Comparison of ENCODE assay signal across 8 cellular contexts in the genomic region with DNA sequence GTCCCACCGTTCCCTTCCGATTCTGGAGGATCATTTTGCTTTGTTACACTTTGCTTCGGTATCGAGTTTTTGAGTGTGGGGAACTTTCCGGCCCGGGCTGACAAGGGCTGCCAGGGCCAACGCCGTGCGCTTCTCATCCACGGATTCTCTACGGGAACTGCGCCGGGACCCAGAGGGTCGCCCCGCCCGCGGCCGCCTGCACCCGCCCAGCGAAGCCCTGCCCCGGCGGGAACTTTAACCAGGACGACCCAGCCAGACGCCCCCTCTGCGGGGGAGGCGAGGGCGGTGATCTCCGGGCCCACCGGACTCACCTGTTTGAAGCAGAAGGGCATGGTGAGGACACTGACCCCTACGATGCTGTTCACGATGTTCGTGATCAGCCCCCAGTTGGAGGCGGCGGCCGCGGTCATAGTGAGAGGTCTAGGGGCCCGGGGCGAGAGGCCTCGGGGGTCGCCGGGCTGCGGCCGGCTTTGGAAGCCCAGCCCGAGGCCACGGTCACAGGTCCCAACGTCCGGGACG. TPM values are rescaled to one million over a fixed set of nuclear protein-coding genes. Genes with fewer than 3 reads are reported as not detected.
DNase-seq lines count a peak whose midpoint lies in the region; ATAC-seq, FAIRE-seq and TF ChIP-seq lines count a peak whose summit lies in the region.

No MANE protein-coding gene starts in this region.

- no peak for TF ChIP-seq POLR2A in right lobe of liver (IDR thresholded peaks at IDR 0.05)
- TF ChIP-seq POLR2A in thyroid gland (IDR thresholded peaks at IDR 0.05), result no peak

- peak overlapping the region; percentile 82 to 100 (median 94) for H3K4me3 ChIP-seq in BLaER1 treated with 17β-estradiol and CSF1 and Interleukin-3, amounts not matched to agents 10 nM and 100 nM
- peak overlapping the region; percentile 78 for H3K4me3 ChIP-seq in OCI-LY7 (ENCODE audit: low read depth, low read length, poor library complexity, severe bottlenecking)
- peak overlapping the region; percentile 94 for H3K4me3 ChIP-seq in bronchial epithelial cell (ENCODE audit: low read depth, low read length)
- peak overlapping the region; percentile 79 to 98 (median 80) for H3K4me3 ChIP-seq in right lobe of liver
- peak overlapping the region; percentile 91 to 99 (median 97) for H3K4me3 ChIP-seq in thyroid gland (replicated peaks in 1 of 3)

- TSS peak; percentile 85 for BruUV-seq in OCI-LY7 (replicated peaks; lab: Mats Ljungman, UMichigan)

- ATAC-seq in GM21723 (IDR thresholded peaks at IDR 0.05; ENCODE audit: unreplicated experiment) (peak; percentile 28), right lobe of liver (peak; percentile 18 to 22 (median 20)), GM18520 (IDR thresholded peaks at IDR 0.05; ENCODE audit: unreplicated experiment) (no peak)

- intact Hi-C loops in OCI-LY7 (cut with micrococcal nuclease; ENCODE audit: unreplicated experiment), result loop anchor here (1.0 to 5.0 kb wide), 2 partner anchors 98 to 190 kb away; no protein-coding TSS in a partner anchor
- intact Hi-C loops in right lobe of liver (cut with DNase I), result no loop called here
- intact Hi-C loops in thyroid gland (cut with DNase I), result no loop called here

- peaks cover 0 to 16% (median 9%) of the 10 kb centered on the region in 11 experiments; a peak in 13 of 22 replicates for H3K36me3 ChIP-seq in BLaER1 treated with 17β-estradiol and CSF1 and Interleukin-3, amounts not matched to agents 10 nM and 100 nM
- H3K36me3 ChIP-seq in OCI-LY7 (ENCODE audit: insufficient read depth, low read length) (peaks cover 3% of the 10 kb centered on the region; the same call in 1 of the 2 replicates), bronchial epithelial cell (ENCODE audit: control insufficient read depth, insufficient read depth, low read length) (peaks cover 3% of the 10 kb centered on the region), right lobe of liver (no peaks in the 10 kb centered on the region), thyroid gland (no peaks in the 10 kb centered on the region)

- WGBS in right lobe of liver (ENCODE audit: insufficient coverage, low coverage, low lambda C conversion rate, missing lambda C conversion rate), result 1% methylated on average over 20 of the region's 48 CpGs
- WGBS in thyroid gland, 2 donors, result 0 to 1% methylated on average over 28 to 29 of the region's 48 CpGs

- TF ChIP-seq CTCF in OCI-LY7 (conservative IDR thresholded peaks at IDR 0.05; ENCODE audit: low read length), result no peak
- TF ChIP-seq CTCF in bronchial epithelial cell (IDR thresholded peaks at IDR 0.05; ENCODE audit: insufficient read depth, low read length, severe bottlenecking), result no peak
- TF ChIP-seq CTCF in right lobe of liver (IDR thresholded peaks at IDR 0.05), result no peak
- no peak for TF ChIP-seq CTCF in thyroid gland (IDR thresholded peaks at IDR 0.05)

- peaks cover 36 to 58% (median 43%) of the 10 kb centered on the region in 10 experiments for H3K4me1 ChIP-seq in BLaER1 treated with 17β-estradiol and CSF1 and Interleukin-3, amounts not matched to agents 10 nM and 100 nM
- peaks cover 28% of the 10 kb centered on the region for H3K4me1 ChIP-seq in OCI-LY7 (ENCODE audit: insufficient read depth, low read length, poor library complexity, severe bottlenecking)
- H3K4me1 ChIP-seq in right lobe of liver, result peaks cover 0 to 52% (median 14%) of the 10 kb centered on the region in 4 donors
- H3K4me1 ChIP-seq in thyroid gland, result peaks cover 18 to 33% of the 10 kb centered on the region in 2 donors

- FAIRE-seq in bronchial epithelial cell (lab: Jason Lieb, UNC), result no peak

- peak overlapping the region; percentile 92 for H2AFZ ChIP-seq in OCI-LY7 (ENCODE audit: low read length)

- peak; percentile 17 for DNase-seq in OCI-LY7 (ENCODE audit: low spot score)
- no peak for DNase-seq in bronchial epithelial cell (ENCODE audit: low read depth)
- DNase-seq in right lobe of liver, result peak; percentile 62 to 70 (median 66)
- DNase-seq in thyroid gland, result peak; percentile 55 to 62
- DNase-seq in central memory CD4-positive, alpha-beta T cell, result no peak

- POLR2A ChIA-PET in OCI-LY7 (lab: Charles Lee), result interaction anchor here (0.8 to 1.2 kb wide), 2 partner anchors 100 to 224 kb away, joined by 3 to 4 read pairs; a partner anchor contains a TSS

- H3K27ac ChIP-seq in BLaER1 treated with 17β-estradiol and CSF1 and Interleukin-3, amounts not matched to agents 10 nM and 100 nM, result peak overlapping the region; percentile 89 to 97 (median 94)
- H3K27ac ChIP-seq in OCI-LY7 (ENCODE audit: low read depth, low read length, poor library complexity, severe bottlenecking), result peak overlapping the region; percentile 49
- peak overlapping the region; percentile 96 to 98 (median 98) for H3K27ac ChIP-seq in right lobe of liver
- H3K27ac ChIP-seq in thyroid gland, result peak overlapping the region; percentile 90 to 97 (median 94)

- no peaks in the 10 kb centered on the region for H3K9me2 ChIP-seq in OCI-LY7 (ENCODE audit: insufficient read depth, low read length)

- no peaks in the 10 kb centered on the region for H3K9me3 ChIP-seq in BLaER1 treated with 17β-estradiol and CSF1 and Interleukin-3, amounts not matched to agents 10 nM and 100 nM (replicated peaks in 1 of 11)
- no peaks in the 10 kb centered on the region for H3K9me3 ChIP-seq in OCI-LY7 (ENCODE audit: low read length)
- H3K9me3 ChIP-seq in right lobe of liver, result no peaks in the 10 kb centered on the region
- no peaks in the 10 kb centered on the region for H3K9me3 ChIP-seq in thyroid gland

- no peaks in the 10 kb centered on the region for H3K27me3 ChIP-seq in BLaER1 treated with 17β-estradiol and CSF1 and Interleukin-3, amounts not matched to agents 10 nM and 100 nM
- H3K27me3 ChIP-seq in bronchial epithelial cell (ENCODE audit: control insufficient read depth, insufficient read depth, low read length) (no peaks in the 10 kb centered on the region), right lobe of liver (no peaks in the 10 kb centered on the region), thyroid gland (no peaks in the 10 kb centered on the region)

- H3K9ac ChIP-seq in BLaER1 treated with 17β-estradiol and CSF1 and Interleukin-3, amounts not matched to agents 10 nM and 100 nM, result peak overlapping the region; percentile 92 to 99 (median 96)

- CTCF ChIA-PET in OCI-LY7 (lab: Charles Lee; ENCODE audit: unreplicated experiment), result interaction anchor here (1.3 kb wide), 1 partner anchor 136 kb away, joined by 3 read pairs; no protein-coding TSS in a partner anchor

- peaks cover 11 to 36% (median 22%) of the 10 kb centered on the region in 11 experiments; a peak in 18 of 22 replicates for H4K20me1 ChIP-seq in BLaER1 treated with 17β-estradiol and CSF1 and Interleukin-3, amounts not matched to agents 10 nM and 100 nM
- 0 out of 2 replicates have a peak, but pooled peaks cover 3% of the 10 kb centered on the region for H4K20me1 ChIP-seq in OCI-LY7 (ENCODE audit: insufficient read depth, low read length)

- peak overlapping the region; percentile 85 to 98 (median 96) for H3K4me2 ChIP-seq in BLaER1 treated with 17β-estradiol and CSF1 and Interleukin-3, amounts not matched to agents 10 nM and 100 nM
- peak overlapping the region; percentile 83 for H3K4me2 ChIP-seq in OCI-LY7 (ENCODE audit: low read length)

- H3K79me2 ChIP-seq in OCI-LY7 (ENCODE audit: insufficient read depth, low read depth, low read length), result peaks cover 25% of the 10 kb centered on the region

RNA-seq across cellular contexts. Expression of a gene that starts 0.5 kb away (rescaled TPM):
- total RNA-seq in OCI-LY7 (2014; rRNA removed; shearing (Covaris generic)), result 50.5 and 56.0 TPM in 2 replicates
- total RNA-seq in OCI-LY7 (2022), result 147 and 150 TPM in 2 replicates
- total RNA-seq in bronchial epithelial cell, result 35.5 and 49.2 TPM in 2 replicates
- 100 to 1,000 TPM in 1 of 6 experiments, 10 to 100 TPM in 5; 60.9 to 104 (median 86.1) TPM for total RNA-seq in right lobe of liver
- 100 to 1,000 TPM in 3 of 4 donors, 10 to 100 TPM in 1; 81.8 to 140 (median 121) TPM for total RNA-seq in thyroid gland

RNA-seq across cellular contexts. Expression of a gene that starts 55.5 kb away (rescaled TPM):
- 129 and 161 TPM in 2 replicates for total RNA-seq in OCI-LY7 (2014; rRNA removed; shearing (Covaris generic))
- total RNA-seq in OCI-LY7 (2022) (151 and 165 TPM in 2 replicates), bronchial epithelial cell (31.6 and 49.2 TPM in 2 replicates), right lobe of liver (10 to 100 TPM; 15.7 to 35.9 (median 23.3) TPM), thyroid gland (100 to 1,000 TPM in 1 of 4 donors, 10 to 100 TPM in 3; 17.0 to 107 (median 53.7) TPM)

RNA-seq across cellular contexts. Expression of a gene that starts 55.7 kb away (rescaled TPM):
- 29.7 and 46.4 TPM in 2 replicates for total RNA-seq in OCI-LY7 (2014; rRNA removed; shearing (Covaris generic))
- total RNA-seq in OCI-LY7 (2022) (75.3 and 78.9 TPM in 2 replicates), bronchial epithelial cell (5.8 and 7.8 TPM in 2 replicates), right lobe of liver (10 to 100 TPM; 11.9 to 27.6 (median 18.1) TPM), thyroid gland (10 to 100 TPM; 37.9 to 82.2 (median 64.9) TPM)

Comparison
In these comparisons a context has a peak if more than half of its experiments do, and no peak if none do; other contexts are left out.
1. DNase-seq: peak in OCI-LY7 (single experiment), right lobe of liver (3 of 3) and thyroid gland (2 of 2); none in bronchial epithelial cell (single experiment) and central memory CD4-positive, alpha-beta T cell (single experiment).
2. Peak in every context shown above with its lines, with median percentiles within 50 percentile points of each other: H3K27ac ChIP-seq and H3K4me3 ChIP-seq.